In the genomic region with DNA sequence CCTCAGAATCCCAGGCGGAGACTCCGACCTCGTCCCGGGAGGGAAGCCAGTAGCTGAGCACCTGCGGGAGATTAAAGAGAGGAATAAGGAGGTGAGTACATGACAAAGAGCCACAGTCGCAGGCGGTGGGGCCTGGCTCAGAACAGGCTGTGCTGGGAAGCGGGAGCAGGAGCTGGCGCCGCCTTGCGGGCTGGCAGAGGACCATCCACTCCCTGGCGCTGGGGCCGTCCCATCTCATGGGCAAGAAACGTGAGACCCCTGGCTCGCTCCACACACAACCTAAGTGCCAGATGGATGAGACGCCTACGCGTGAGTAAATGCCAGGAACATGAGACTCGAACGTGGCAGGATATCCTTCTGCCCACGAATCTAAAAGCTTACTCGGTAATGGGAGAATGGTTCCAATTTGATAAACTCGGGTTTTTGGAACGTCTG, we compare ENCODE assay signal across 8 cellular contexts. TPM values are rescaled to one million over a fixed set of nuclear protein-coding genes. Genes with fewer than 3 reads are reported as not detected.
DNase-seq lines count a peak whose midpoint lies in the region; ATAC-seq and TF ChIP-seq lines count a peak whose summit lies in the region.

No MANE protein-coding gene starts in this region.

- POLR2A ChIA-PET in CD8-positive, alpha-beta memory T cell (lab: Charles Lee) = no interaction called here

- H3K4me1 Mint-ChIP-seq in activated T-cell treated with anti-CD3 and anti-CD28 coated beads, Interleukin-2, amount 50 U/mL, for 4 hours (ENCODE audit: low read depth) = peaks cover 16% of the 10 kb centered on the region
- peaks cover 12% of the 10 kb centered on the region for H3K4me1 Mint-ChIP-seq in mesothelial cell of epicardium
- peaks cover 0 to 23% (median 12%) of the 10 kb centered on the region in 3 donors for H3K4me1 Mint-ChIP-seq in CD8-positive, alpha-beta memory T cell

- TF ChIP-seq POLR2A in Peyer's patch (IDR thresholded peaks at IDR 0.05) (peak in 1 of 2 donors; percentile 48), vagina (IDR thresholded peaks at IDR 0.05) (no peak)

- H3K27me3 ChIP-seq in Peyer's patch = no peaks in the 10 kb centered on the region
- H3K27me3 ChIP-seq in vagina = no peaks in the 10 kb centered on the region
- no peaks in the 10 kb centered on the region for H3K27me3 ChIP-seq in CD8-positive, alpha-beta memory T cell (ENCODE audit: insufficient read depth, low read length, poor library complexity, severe bottlenecking)

- H3K27ac ChIP-seq in Peyer's patch (peak overlapping the region in 1 of 4 donors; percentile 14), vagina (peak overlapping the region; percentile 50)
- H3K27ac ChIP-seq in CD8-positive, alpha-beta memory T cell (ENCODE audit: low read depth, low read length) = no peak overlapping the region

- H3K36me3 Mint-ChIP-seq in activated T-cell treated with anti-CD3 and anti-CD28 coated beads, Interleukin-2, amount 50 U/mL, for 4 hours (ENCODE audit: insufficient read depth) = no peaks in the 10 kb centered on the region
- H3K36me3 Mint-ChIP-seq in mesothelial cell of epicardium = peaks cover 3% of the 10 kb centered on the region
- H3K36me3 Mint-ChIP-seq in CD8-positive, alpha-beta memory T cell = peaks cover 0 to 12% (median 0%) of the 10 kb centered on the region in 3 donors

- H3K4me3 ChIP-seq in Peyer's patch (no peak overlapping the region), epithelial cell of proximal tubule (ENCODE audit: low read depth, low read length) (no peak overlapping the region), vagina (no peak overlapping the region)
- no peak overlapping the region for H3K4me3 ChIP-seq in CD8-positive, alpha-beta memory T cell (ENCODE audit: low read length)

- CTCF ChIA-PET in CD8-positive, alpha-beta memory T cell (lab: Charles Lee) = no interaction called here

- ATAC-seq in activated T-cell treated with anti-CD3 and anti-CD28 coated beads, Interleukin-2, amount 50 U/mL, for 4 hours = peak; percentile 49 to 61
- ATAC-seq in GM21786 (IDR thresholded peaks at IDR 0.05; ENCODE audit: unreplicated experiment) = no peak

- H3K9me3 Mint-ChIP-seq in activated T-cell treated with anti-CD3 and anti-CD28 coated beads, Interleukin-2, amount 50 U/mL, for 4 hours = no peaks in the 10 kb centered on the region
- H3K9me3 Mint-ChIP-seq in mesothelial cell of epicardium = no peaks in the 10 kb centered on the region
- H3K9me3 Mint-ChIP-seq in CD8-positive, alpha-beta memory T cell = no peaks in the 10 kb centered on the region

- H3K36me3 ChIP-seq in Peyer's patch (peaks cover 0 to 12% (median 0%) of the 10 kb centered on the region in 3 donors), vagina (no peaks in the 10 kb centered on the region)
- H3K36me3 ChIP-seq in CD8-positive, alpha-beta memory T cell (ENCODE audit: insufficient read depth, low read length) = no peaks in the 10 kb centered on the region

- peak overlapping the region; percentile 68 for H3K27ac Mint-ChIP-seq in mesothelial cell of epicardium
- peak overlapping the region in 2 of 8 donors; percentile 47 to 60 for H3K27ac Mint-ChIP-seq in CD8-positive, alpha-beta memory T cell

- H3K9me3 ChIP-seq in Peyer's patch = no peaks in the 10 kb centered on the region
- no peaks in the 10 kb centered on the region for H3K9me3 ChIP-seq in vagina
- H3K9me3 ChIP-seq in CD8-positive, alpha-beta memory T cell (ENCODE audit: low read length) = no peaks in the 10 kb centered on the region

- TF ChIP-seq CTCF in Peyer's patch (IDR thresholded peaks at IDR 0.05) (peak in 5 of 6 experiments; percentile 17 to 84 (median 70)), epithelial cell of proximal tubule (conservative IDR thresholded peaks at IDR 0.05; ENCODE audit: low read depth, low read length) (peak; percentile 52), mesothelial cell of epicardium (IDR thresholded peaks at IDR 0.05; ENCODE audit: unreplicated experiment) (peak; percentile 45), vagina (IDR thresholded peaks at IDR 0.05) (peak; percentile 17 to 59 (median 21))

- H3K27me3 Mint-ChIP-seq in activated T-cell treated with anti-CD3 and anti-CD28 coated beads, Interleukin-2, amount 50 U/mL, for 4 hours (ENCODE audit: low read depth) = no peaks in the 10 kb centered on the region
- no peaks in the 10 kb centered on the region for H3K27me3 Mint-ChIP-seq in mesothelial cell of epicardium (ENCODE audit: low read depth)
- H3K27me3 Mint-ChIP-seq in CD8-positive, alpha-beta memory T cell = no peaks in the 10 kb centered on the region

- peaks cover 0 to 30% (median 0%) of the 10 kb centered on the region in 4 donors for H3K4me1 ChIP-seq in Peyer's patch
- peaks cover 22% of the 10 kb centered on the region for H3K4me1 ChIP-seq in vagina
- peaks cover under 1% of the 10 kb centered on the region for H3K4me1 ChIP-seq in CD8-positive, alpha-beta memory T cell (ENCODE audit: insufficient read depth, low read length)

- H3K4me3 Mint-ChIP-seq in activated T-cell treated with anti-CD3 and anti-CD28 coated beads, Interleukin-2, amount 50 U/mL, for 4 hours = no peak overlapping the region
- peak overlapping the region; percentile 11 for H3K4me3 Mint-ChIP-seq in mesothelial cell of epicardium
- no peak overlapping the region for H3K4me3 Mint-ChIP-seq in CD8-positive, alpha-beta memory T cell

- DNase-seq in activated T-cell treated with anti-CD3 and anti-CD28 coated beads, Interleukin-2, amount 50 U/mL, for 4 hours = no peak
- no peak for DNase-seq in activated T-cell treated with anti-CD3 and anti-CD28 coated beads for 4 hours
- DNase-seq in Peyer's patch = peak in 2 of 3 donors; percentile 86 to 87
- DNase-seq in epithelial cell of proximal tubule (ENCODE audit: low read depth) = no peak
- peak; percentile 72 to 81 for DNase-seq in mesothelial cell of epicardium (ENCODE audit: low spot score in 2 of 2, unreplicated experiment in 2 of 2)
- no peak for DNase-seq in vagina (ENCODE audit: extremely low spot score in 2 of 2)
- no peak for DNase-seq in CD8-positive, alpha-beta memory T cell

- intact Hi-C loops in vagina (cut with DNase I) = no loop called here

RNA-seq across cellular contexts. Expression of a gene that starts 6.3 kb away (rescaled TPM):
- total RNA-seq in activated T-cell treated with anti-CD3 and anti-CD28 coated beads, Interleukin-2, amount 50 U/mL, for 4 hours = 1 to 10 TPM; 1.6 to 1.8 (median 1.7) TPM
- total RNA-seq in Peyer's patch = not detected
- total RNA-seq in epithelial cell of proximal tubule = 0.14 TPM in 1 of 2 replicates, not detected in the other
- not detected in 3 replicates for total RNA-seq in mesothelial cell of epicardium
- 1.7 TPM for total RNA-seq in vagina
- total RNA-seq in CD8-positive, alpha-beta memory T cell = 1 to 10 TPM; 2.1 to 2.6 TPM
- polyA plus RNA-seq in CD8-positive, alpha-beta memory T cell = 0.13 TPM

RNA-seq across cellular contexts. Expression of a gene that starts 6.3 kb away (rescaled TPM):
- total RNA-seq in activated T-cell treated with anti-CD3 and anti-CD28 coated beads, Interleukin-2, amount 50 U/mL, for 4 hours = 10 to 100 TPM; 48.3 to 49.8 (median 49.7) TPM
- total RNA-seq in Peyer's patch (10 to 100 TPM; 47.6 to 81.7 (median 52.9) TPM), epithelial cell of proximal tubule (32.6 and 68.8 TPM in 2 replicates), mesothelial cell of epicardium (81.1 to 91.2 TPM (median 83.9 TPM) in 3 replicates), vagina (33.4 TPM)
- 10 to 100 TPM; 53.0 to 56.3 TPM for total RNA-seq in CD8-positive, alpha-beta memory T cell
- 12.9 TPM for polyA plus RNA-seq in CD8-positive, alpha-beta memory T cell

RNA-seq across cellular contexts. Expression of a gene that starts 14.5 kb away (rescaled TPM):
- 100 to 1,000 TPM; 156 to 166 (median 161) TPM for total RNA-seq in activated T-cell treated with anti-CD3 and anti-CD28 coated beads, Interleukin-2, amount 50 U/mL, for 4 hours
- 10 to 100 TPM; 14.2 to 22.0 (median 16.6) TPM for total RNA-seq in Peyer's patch
- total RNA-seq in epithelial cell of proximal tubule = 20.1 and 33.6 TPM in 2 replicates
- 34.3 to 37.2 TPM (median 35.7 TPM) in 3 replicates for total RNA-seq in mesothelial cell of epicardium
- total RNA-seq in vagina = 10.3 TPM
- total RNA-seq in CD8-positive, alpha-beta memory T cell = 10 to 100 TPM; 73.6 to 77.0 TPM
- 14.1 TPM for polyA plus RNA-seq in CD8-positive, alpha-beta memory T cell

RNA-seq across cellular contexts. Expression of a gene that starts 21.4 kb away (rescaled TPM):
- 10 to 100 TPM; 12.6 to 18.4 (median 17.5) TPM for total RNA-seq in activated T-cell treated with anti-CD3 and anti-CD28 coated beads, Interleukin-2, amount 50 U/mL, for 4 hours
- total RNA-seq in Peyer's patch = 10 to 100 TPM; 29.1 to 83.3 (median 70.2) TPM
- total RNA-seq in epithelial cell of proximal tubule = 17.4 and 32.1 TPM in 2 replicates
- 40.1 to 43.7 TPM (median 43.1 TPM) in 3 replicates for total RNA-seq in mesothelial cell of epicardium
- total RNA-seq in vagina = 16.5 TPM
- 10 to 100 TPM; 30.5 to 34.5 TPM for total RNA-seq in CD8-positive, alpha-beta memory T cell
- 4.6 TPM for polyA plus RNA-seq in CD8-positive, alpha-beta memory T cell

RNA-seq across cellular contexts. Expression of a gene that starts 26.2 kb away (rescaled TPM):
- 1,000 to 10,000 TPM; 3,528 to 3,995 (median 3,711) TPM for total RNA-seq in activated T-cell treated with anti-CD3 and anti-CD28 coated beads, Interleukin-2, amount 50 U/mL, for 4 hours
- total RNA-seq in Peyer's patch = 1,000 to 10,000 TPM in 1 of 4 donors, 100 to 1,000 TPM in 3; 261 to 1,717 (median 510) TPM
- 663 and 837 TPM in 2 replicates for total RNA-seq in epithelial cell of proximal tubule
- total RNA-seq in mesothelial cell of epicardium = 1,651 to 1,738 TPM (median 1,657 TPM) in 3 replicates
- 1,068 TPM for total RNA-seq in vagina
- 1,000 to 10,000 TPM; 2,769 to 2,922 TPM for total RNA-seq in CD8-positive, alpha-beta memory T cell
- polyA plus RNA-seq in CD8-positive, alpha-beta memory T cell = 3,158 TPM

Comparison
In these comparisons a context has a peak if more than half of its experiments do, and no peak if none do; other contexts are left out.
1. DNase-seq: peak in Peyer's patch (2 of 3) and mesothelial cell of epicardium (2 of 2); none in activated T-cell treated with anti-CD3 and anti-CD28 coated beads, Interleukin-2, amount 50 U/mL, for 4 hours (single experiment), activated T-cell treated with anti-CD3 and anti-CD28 coated beads for 4 hours (single experiment), epithelial cell of proximal tubule (single experiment), vagina (0 of 2) and CD8-positive, alpha-beta memory T cell (0 of 5).
2. Peak in every context shown above with its lines, with median percentiles within 50 percentile points of each other: CTCF ChIP-seq.